In genomic region chr9:136799854-136800657, GRCh38 we compare ENCODE assay signal across 8 cellular contexts. TPM values are rescaled to one million over a fixed set of nuclear protein-coding genes. Genes with fewer than 3 reads are reported as not detected.
DNase-seq lines count a peak whose midpoint lies in the region; ATAC-seq and TF ChIP-seq lines count a peak whose summit lies in the region.

No MANE protein-coding gene starts in this region.

- TF ChIP-seq CTCF in Caco-2 (IDR thresholded peaks at IDR 0.05; ENCODE audit: insufficient read depth in 1 of 2, low read depth in 1 of 2, low read length in 1 of 2, severe bottlenecking in 1 of 2, unreplicated experiment in 1 of 2), result no peak

- BruUV-seq in Caco-2 (replicated peaks; lab: Mats Ljungman, UMichigan), result no TSS peak

- H3K27me3 ChIP-seq in Caco-2 (replicated peaks; ENCODE audit: control insufficient read depth, insufficient read depth, low read length), result no peaks in the 10 kb centered on the region

- H3K36me3 ChIP-seq in Caco-2 (ENCODE audit: control insufficient read depth, insufficient read depth, low read length), result peaks cover 2% of the 10 kb centered on the region

- peaks cover 17% of the 10 kb centered on the region for H3K4me1 Mint-ChIP-seq in Caco-2 (ENCODE audit: low read depth, unreplicated experiment)

- H3K9me3 ChIP-seq in Caco-2, result no peaks in the 10 kb centered on the region

- no peaks in the 10 kb centered on the region for H3K27me3 Mint-ChIP-seq in Caco-2 (ENCODE audit: insufficient read depth, unreplicated experiment)

- POLR2A ChIA-PET in Caco-2 (lab: Charles Lee), result interaction anchor here (0.7 to 2.0 kb wide), 8 partner anchors 9 to 441 kb away, joined by 3 to 11 read pairs (median 4); partner anchors contain the start of genes TMEM141, TRAF2 and TUBB4B

- peaks cover 60% of the 10 kb centered on the region for H3K36me3 Mint-ChIP-seq in Caco-2 (ENCODE audit: insufficient read depth, unreplicated experiment)

- peaks cover 37% of the 10 kb centered on the region for H3K4me1 ChIP-seq in Caco-2

- peak overlapping the region; percentile 78 for H3K4me3 ChIP-seq in Caco-2 (ENCODE audit: low read depth, low read length)

- ATAC-seq in HG02970 (IDR thresholded peaks at IDR 0.05; ENCODE audit: low FRiP score, unreplicated experiment) (peak; percentile 47), GM19397 (IDR thresholded peaks at IDR 0.05; ENCODE audit: unreplicated experiment) (no peak)

- peak overlapping the region; percentile 79 for H3K4me3 Mint-ChIP-seq in Caco-2 (ENCODE audit: unreplicated experiment)

- intact Hi-C loops in Caco-2 (cut with micrococcal nuclease; ENCODE audit: unreplicated experiment), result loop anchor here (10.0 kb wide), 1 partner anchor 445 kb away; the partner anchor contains the start of gene TUBB4B

- no peaks in the 10 kb centered on the region for H3K9me3 Mint-ChIP-seq in Caco-2 (ENCODE audit: unreplicated experiment)

- DNase-seq in Caco-2 (peak; percentile 90 to 96), NCI-H510A treated with DMSO at 0.1 percent for 48 hours (lab: John Stamatoyannopoulos, UW) (peak; percentile 83), cerebellar cortex (ENCODE audit: low spot score) (peak; percentile 84), left kidney (ENCODE audit: low read depth, low spot score) (peak; percentile 96)
- peak; percentile 84 to 89 for DNase-seq in activated CD4-positive, alpha-beta T cell treated with anti-CD3 and anti-CD28 coated beads for 24 hours (ENCODE audit: low read depth in 2 of 2)
- DNase-seq in stimulated activated CD4-positive, alpha-beta T cell treated with anti-CD3 and anti-CD28 coated beads, Interleukin-2, amount 100 ng/mL, for 24 hours, result peak; percentile 89 to 90

- peak overlapping the region; percentile 70 for H3K27ac Mint-ChIP-seq in Caco-2 (ENCODE audit: unreplicated experiment)

- CTCF ChIA-PET in Caco-2 (lab: Charles Lee), result interaction anchor here (0.5 to 2.3 kb wide), 13 partner anchors 9 to 621 kb away, joined by 3 to 24 read pairs (median 6); partner anchors contain the start of genes AJM1 and TMEM141

RNA-seq across cellular contexts. Expression of gene CCDC183, which starts 3.9 kb away (rescaled TPM):
- 4.2 and 5.8 TPM in 2 replicates for total RNA-seq in Caco-2 (2022)

RNA-seq across cellular contexts. Expression of gene RABL6, which starts 7.7 kb away (rescaled TPM):
- 134 and 138 TPM in 2 replicates for total RNA-seq in Caco-2 (2022)

RNA-seq across cellular contexts. Expression of gene TMEM141, which starts 8.9 kb away (rescaled TPM):
- total RNA-seq in Caco-2 (2022), result 107 and 122 TPM in 2 replicates

RNA-seq across cellular contexts. Expression of gene LCN15, which starts 35.7 kb away (rescaled TPM):
- total RNA-seq in Caco-2 (2022), result not detected in 2 replicates

RNA-seq across cellular contexts. Expression of gene LCN8, which starts 42.0 kb away (rescaled TPM):
- total RNA-seq in Caco-2 (2022), result not detected in 2 replicates
